Comparison of ENCODE assay signal across 15 cellular contexts in the genomic region with DNA sequence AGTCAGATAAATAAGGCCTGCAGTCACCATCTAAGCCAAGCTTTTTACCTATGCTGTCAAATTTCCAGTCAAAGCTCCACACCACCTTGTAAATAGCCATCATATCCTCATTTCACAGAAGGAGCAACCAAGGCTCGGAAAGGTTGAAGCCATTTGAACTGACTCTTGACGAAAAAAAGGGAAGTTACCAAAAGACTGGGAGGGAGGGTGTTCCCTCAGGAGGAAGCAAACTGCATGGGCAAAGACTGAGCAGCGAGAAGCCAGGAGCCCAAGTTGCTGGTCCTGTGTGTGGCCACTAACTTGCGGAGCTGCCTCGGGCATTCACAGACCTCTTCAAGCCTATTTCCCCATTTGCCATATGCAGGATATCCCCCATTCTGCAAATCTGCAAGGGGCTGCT. TPM values are rescaled to one million over a fixed set of nuclear protein-coding genes. Genes with fewer than 3 reads are reported as not detected.
A peak's percentile ranks its signal among the peaks of the same experiment; 100 is the strongest.
DNase-seq lines count a peak whose midpoint lies in the region; ATAC-seq lines count a peak whose summit lies in the region.
"Had no signal": no experiment of that assay in that cellular context is flagged by ENCODE, and none has a peak within 500 bp of the region (broad histone marks: within the 10 kb centered on the region; RNA-seq: fewer than 3 reads in every experiment).

No MANE protein-coding gene starts in this region.

- H3K27ac ChIP-seq in angular gyrus (ENCODE audit: low read depth, low read length): peak overlapping the region; percentile 38
- H3K27ac ChIP-seq: SK-N-MC had no signal

- DNase-seq in SIG-M5 treated with dmso at 0.1 percent for 504 hours (lab: John Stamatoyannopoulos, UW; ENCODE audit: unreplicated experiment) (peak; percentile 55), SIG-M5 (lab: John Stamatoyannopoulos, UW) (no peak), OCI-M1 (lab: John Stamatoyannopoulos, UW) (peak; percentile 75), NCI-H774 (lab: John Stamatoyannopoulos, UW) (no peak), posterior vena cava (ENCODE audit: low spot score) (no peak), NCI-H524 treated with DMSO at 0.1 percent for 48 hours (lab: John Stamatoyannopoulos, UW) (no peak)
- DNase-seq: 8988T, HCEC 1CT, NCI-H1092, NCI-H2107, NCI-H345, PC-3 had no signal

- ATAC-seq in GM18502 (IDR thresholded peaks at IDR 0.05; ENCODE audit: poor library complexity, unreplicated experiment): no peak
- ATAC-seq: PC-3 had no signal

- intact Hi-C loops in posterior vena cava (cut with DNase I): no loop called here

RNA-seq across cellular contexts. Expression of gene TTLL11, which starts 37.4 kb away (rescaled TPM):
- total RNA-seq in posterior vena cava: 10 to 100 TPM; 11.8 to 20.4 TPM

Comparison
In these comparisons a context has a peak if more than half of its experiments do, and no peak if none do; other contexts are left out.
1. DNase-seq: peak in SIG-M5 treated with dmso at 0.1 percent for 504 hours (single experiment) and OCI-M1 (single experiment); none in SIG-M5 (single experiment), NCI-H774 (single experiment), posterior vena cava (single experiment) and NCI-H524 treated with DMSO at 0.1 percent for 48 hours (single experiment).